ENCODE assay signal across 18 cellular contexts in the genomic region with DNA sequence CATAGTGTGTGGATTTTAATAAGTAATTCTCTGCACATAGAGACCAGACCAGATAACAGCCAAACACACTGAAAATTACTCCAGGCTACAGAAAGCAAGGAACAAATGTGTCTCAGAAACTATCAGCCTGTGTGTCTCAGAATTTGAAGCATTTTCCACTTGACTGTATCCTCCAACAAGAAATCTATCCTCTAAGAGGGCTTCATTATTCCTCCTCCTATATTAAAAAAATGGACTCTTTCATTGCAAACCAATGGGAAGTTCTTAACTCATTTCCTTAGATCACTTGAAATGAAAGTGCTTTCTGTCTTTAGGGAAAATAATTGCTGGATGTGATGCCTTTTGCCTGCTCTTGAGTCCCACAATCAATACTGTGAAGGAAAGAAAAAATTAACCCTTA. TPM values are rescaled to one million over a fixed set of nuclear protein-coding genes. Genes with fewer than 3 reads are reported as not detected.
DNase-seq lines count a peak whose midpoint lies in the region; ATAC-seq and TF ChIP-seq lines count a peak whose summit lies in the region.
"Had no signal": no experiment of that assay in that cellular context is flagged by ENCODE, and none has a peak within 500 bp of the region (broad histone marks: within the 10 kb centered on the region; RNA-seq: fewer than 3 reads in every experiment).

No MANE protein-coding gene starts in this region.

- peaks cover 3% of the 10 kb centered on the region for H3K36me3 Mint-ChIP-seq in CD8-positive, alpha-beta T cell
- no peaks in the 10 kb centered on the region for H3K36me3 Mint-ChIP-seq in T-cell
- H3K36me3 Mint-ChIP-seq: activated naive CD8-positive, alpha-beta T cell treated with anti-CD3 and anti-CD28 coated beads, Interleukin-2, amount 10 ng/mL, durations not matched to agents 7 days and 5 days had no signal

- CTCF ChIA-PET in CD8-positive, alpha-beta T cell (lab: Charles Lee) = no interaction called here
- CTCF ChIA-PET in T-cell (lab: Charles Lee) = no interaction called here

- intact Hi-C loops in CD8-positive, alpha-beta T cell (cut with DNase I, micrococcal nuclease) = loop anchor here in 1 of 2 experiments (10.0 kb wide), 1 partner anchor 113 kb away; no protein-coding TSS in a partner anchor
- intact Hi-C loops in prostate gland (cut with DNase I) = loop anchor here (5.0 kb wide), 2 partner anchors 55 to 75 kb away; no protein-coding TSS in a partner anchor

- H3K4me3 ChIP-seq in CD8-positive, alpha-beta T cell (ENCODE audit: low read depth, low read length) = no peak overlapping the region
- H3K4me3 ChIP-seq in prostate gland = peak overlapping the region; percentile 55 to 64
- H3K4me3 ChIP-seq: pancreas had no signal

- no peak overlapping the region for H3K27ac ChIP-seq in CD8-positive, alpha-beta T cell (ENCODE audit: low read depth, low read length)
- H3K27ac ChIP-seq in prostate gland = peak overlapping the region; percentile 49 to 81
- H3K27ac ChIP-seq: pancreas, thoracic aorta had no signal

- TF ChIP-seq CTCF in CD8-positive, alpha-beta T cell (IDR thresholded peaks at IDR 0.05) = no peak
- TF ChIP-seq CTCF in prostate gland (IDR thresholded peaks at IDR 0.05) = no peak

- H3K4me1 Mint-ChIP-seq in CD8-positive, alpha-beta T cell (ENCODE audit: low read depth) = peaks cover 37% of the 10 kb centered on the region
- H3K4me1 Mint-ChIP-seq in T-cell = peaks cover 34 to 68% (median 60%) of the 10 kb centered on the region in 3 donors

- H3K9me3 ChIP-seq in CD8-positive, alpha-beta T cell (ENCODE audit: low read length) = no peaks in the 10 kb centered on the region
- H3K9me3 ChIP-seq in prostate gland = no peaks in the 10 kb centered on the region
- H3K9me3 ChIP-seq: pancreas, thoracic aorta had no signal

- no peak for DNase-seq in CD8-positive, alpha-beta T cell
- DNase-seq in T-cell = no peak
- DNase-seq in foreskin melanocyte = peak; percentile 77
- DNase-seq in prostate gland (ENCODE audit: low spot score) = no peak
- no peak for DNase-seq in dermis blood vessel endothelial cell
- no peak for DNase-seq in NCI-H1417 treated with DMSO at 0.1 percent for 48 hours (lab: John Stamatoyannopoulos, UW)
- no peak for DNase-seq in SIG-M5 treated with dmso at 0.1 percent for 504 hours (lab: John Stamatoyannopoulos, UW; ENCODE audit: unreplicated experiment)
- DNase-seq: activated CD4-positive, CD25-positive, alpha-beta regulatory T cell; activated CD8-positive, alpha-beta memory T cell treated with anti-CD3 and anti-CD28 coated beads, Interleukin-2, amount 50 U/mL, for 48 hours; activated naive CD8-positive, alpha-beta T cell treated with anti-CD3 and anti-CD28 coated beads, Interleukin-2, amount 10 ng/mL, durations not matched to agents 7 days and 5 days; DMS 273 treated with DMSO at 0.1 percent for 48 hours; effector CD4-positive, alpha-beta T cell; NCI-H146; NCI-H446 treated with DMSO at 0.1 percent for 48 hours; pancreas; small intestine had no signal

- POLR2A ChIA-PET in CD8-positive, alpha-beta T cell (lab: Charles Lee) = no interaction called here
- POLR2A ChIA-PET in T-cell (lab: Charles Lee) = no interaction called here

- peak overlapping the region; percentile 32 for H3K27ac Mint-ChIP-seq in CD8-positive, alpha-beta T cell
- peak overlapping the region; percentile 74 to 83 for H3K27ac Mint-ChIP-seq in T-cell
- H3K27ac Mint-ChIP-seq: activated naive CD8-positive, alpha-beta T cell treated with anti-CD3 and anti-CD28 coated beads, Interleukin-2, amount 10 ng/mL, durations not matched to agents 7 days and 5 days; T-helper 1 cell treated with Interleukin-12 subunit alpha and Interleukin-12 subunit beta and Interleukin-4 antibody, amounts not matched to agents 30 μg/mL and 1 μg/mL, for 36 hours had no signal

- TF ChIP-seq POLR2A in prostate gland (IDR thresholded peaks at IDR 0.05) = no peak

- no peaks in the 10 kb centered on the region for H3K4me1 ChIP-seq in CD8-positive, alpha-beta T cell (ENCODE audit: insufficient read depth, low read length)
- no peaks in the 10 kb centered on the region for H3K4me1 ChIP-seq in prostate gland (replicated peaks)

- no peaks in the 10 kb centered on the region for H3K27me3 ChIP-seq in CD8-positive, alpha-beta T cell (ENCODE audit: insufficient read depth, low read length)
- H3K27me3 ChIP-seq in prostate gland (replicated peaks; ENCODE audit: insufficient read depth) = no peaks in the 10 kb centered on the region

- peaks cover 25% of the 10 kb centered on the region for H3K27me3 Mint-ChIP-seq in CD8-positive, alpha-beta T cell (ENCODE audit: low read depth)
- H3K27me3 Mint-ChIP-seq in T-cell = peaks cover 10 to 11% of the 10 kb centered on the region in 2 donors

- peak overlapping the region; percentile 91 for H3K4me3 Mint-ChIP-seq in CD8-positive, alpha-beta T cell
- peak overlapping the region; percentile 91 to 98 (median 96) for H3K4me3 Mint-ChIP-seq in T-cell
- H3K4me3 Mint-ChIP-seq: activated naive CD8-positive, alpha-beta T cell treated with anti-CD3 and anti-CD28 coated beads, Interleukin-2, amount 10 ng/mL, durations not matched to agents 7 days and 5 days had no signal

- ATAC-seq in CD8-positive, alpha-beta T cell = no peak
- ATAC-seq in T-cell (replicated peaks in 1 of 4) = no peak
- ATAC-seq: pancreas had no signal

- H3K36me3 ChIP-seq in CD8-positive, alpha-beta T cell (ENCODE audit: insufficient read depth, low read length) = no peaks in the 10 kb centered on the region
- no peaks in the 10 kb centered on the region for H3K36me3 ChIP-seq in prostate gland
- H3K36me3 ChIP-seq: pancreas, thoracic aorta had no signal

- H3K9me3 Mint-ChIP-seq in CD8-positive, alpha-beta T cell = no peaks in the 10 kb centered on the region
- H3K9me3 Mint-ChIP-seq in T-cell = no peaks in the 10 kb centered on the region
- H3K9me3 Mint-ChIP-seq: activated naive CD8-positive, alpha-beta T cell treated with anti-CD3 and anti-CD28 coated beads, Interleukin-2, amount 10 ng/mL, durations not matched to agents 7 days and 5 days; T-helper 1 cell treated with Interleukin-12 subunit alpha and Interleukin-12 subunit beta and Interleukin-4 antibody, amounts not matched to agents 30 μg/mL and 1 μg/mL, for 36 hours had no signal

RNA-seq across cellular contexts. Expression of a gene that starts 2.3 kb away (rescaled TPM):
- total RNA-seq in CD8-positive, alpha-beta T cell = 10 to 100 TPM; 12.2 to 12.6 TPM
- total RNA-seq in T-cell (10 to 100 TPM; 10.8 to 19.8 (median 15.2) TPM), prostate gland (10 to 100 TPM; 17.7 to 18.8 TPM), dermis blood vessel endothelial cell (0.14 and 0.17 TPM in 2 replicates)

Comparison
In these comparisons a context has a peak if more than half of its experiments do, and no peak if none do; other contexts are left out.
1. RNA of a gene that starts 2.3 kb away (total RNA-seq): 17.7 to 18.8 TPM in prostate gland, 10.8 to 19.8 TPM in T-cell and 12.2 to 12.6 TPM in CD8-positive, alpha-beta T cell; 0.14 to 0.17 TPM in dermis blood vessel endothelial cell; every median in the first group is over 10 times any median in the second.